15 cellular contexts compared by ENCODE assay signal in the genomic region with DNA sequence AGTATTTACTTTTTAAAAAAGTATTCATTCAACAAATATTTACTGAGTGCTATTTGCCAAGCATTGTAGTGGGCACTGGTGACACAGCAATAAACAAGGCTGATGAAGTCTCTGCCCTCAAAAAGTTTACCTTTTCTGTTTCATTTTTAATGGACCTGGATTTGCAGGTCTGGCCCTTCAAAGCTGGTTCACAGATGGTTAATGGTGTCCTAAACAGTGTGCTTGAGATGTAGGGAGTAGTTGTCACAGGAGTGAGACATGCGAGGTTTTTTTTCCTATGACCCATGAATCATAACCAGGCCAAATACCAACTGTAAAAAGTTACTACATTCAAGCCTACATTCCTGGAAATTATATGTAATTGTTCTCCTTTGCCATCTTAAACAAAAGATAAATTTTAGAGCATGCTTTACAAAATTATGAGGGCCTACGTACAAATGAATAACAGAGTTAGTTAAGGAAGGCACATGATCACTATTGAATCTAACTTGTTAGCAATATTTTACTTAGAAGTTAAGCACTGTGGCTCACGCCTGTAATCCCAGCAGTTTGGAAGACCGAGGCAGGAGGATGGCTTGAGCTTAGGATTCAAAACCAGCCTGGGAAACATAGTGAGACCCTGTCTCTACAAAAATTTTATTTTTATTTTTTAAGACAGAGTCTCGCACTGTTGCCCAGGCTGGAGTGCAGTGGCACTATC.
DNase-seq lines count a peak whose midpoint lies in the region; ATAC-seq and TF ChIP-seq lines count a peak whose summit lies in the region.
"Had no signal": no experiment of that assay in that cellular context is flagged by ENCODE, and none has a peak within 500 bp of the region (broad histone marks: within the 10 kb centered on the region; RNA-seq: fewer than 3 reads in every experiment).

No MANE protein-coding gene starts in this region.

- H3F3A ChIP-seq in GM23338 (replicated peaks; ENCODE audit: low read depth) = no peaks in the 10 kb centered on the region

- no peaks in the 10 kb centered on the region for H3K36me3 ChIP-seq in GM23338 (ENCODE audit: insufficient read depth)
- H3K36me3 ChIP-seq: BE2C had no signal

- no peaks in the 10 kb centered on the region for H3K9me2 ChIP-seq in GM23338 (ENCODE audit: insufficient read depth)

- no peaks in the 10 kb centered on the region for H4K20me1 ChIP-seq in GM23338 (replicated peaks; ENCODE audit: insufficient read depth)

- no peaks in the 10 kb centered on the region for H3K4me1 Mint-ChIP-seq in GM23338
- H3K4me1 Mint-ChIP-seq: neural progenitor cell had no signal

- H2AFZ ChIP-seq in GM23338 = no peak overlapping the region
- H2AFZ ChIP-seq: neural progenitor cell had no signal

- TF ChIP-seq CTCF in 22Rv1 (IDR thresholded peaks at IDR 0.05) (no peak), GM23338 (conservative IDR thresholded peaks at IDR 0.05; ENCODE audit: low read depth in 2 of 2) (no peak)

- no peak overlapping the region for H3K4me3 ChIP-seq in GM23338
- H3K4me3 ChIP-seq: neural progenitor cell had no signal

- no peaks in the 10 kb centered on the region for H3K4me1 ChIP-seq in GM23338 (ENCODE audit: insufficient read depth)
- H3K4me1 ChIP-seq: BE2C, neural progenitor cell had no signal

- no peak overlapping the region for H3K4me2 ChIP-seq in GM23338
- H3K4me2 ChIP-seq: neural progenitor cell had no signal

- H3K79me2 ChIP-seq in GM23338 (replicated peaks; ENCODE audit: insufficient read depth) = no peaks in the 10 kb centered on the region

- ATAC-seq in GM23338 (no peak), GM18870 (IDR thresholded peaks at IDR 0.05; ENCODE audit: unreplicated experiment) (no peak), GM18861 (IDR thresholded peaks at IDR 0.05; ENCODE audit: unreplicated experiment) (no peak)
- ATAC-seq: HCT116 had no signal

- H3K9me3 Mint-ChIP-seq in GM23338 = peaks cover 7% of the 10 kb centered on the region; the same call in 2 of the 3 replicates

- DNase-seq in GM23338 (ENCODE audit: low spot score) (no peak), amniotic epithelial cell (ENCODE audit: low read depth) (peak; percentile 73), hepatic stellate cell (ENCODE audit: low spot score) (peak; percentile 47), midbrain (lab: John Stamatoyannopoulos, UW) (no peak), NCI-H146 treated with DMSO at 0.1 percent for 48 hours (lab: John Stamatoyannopoulos, UW; ENCODE audit: unreplicated experiment) (no peak)
- DNase-seq: activated CD4-positive, alpha-beta T cell treated with anti-CD3 and anti-CD28 coated beads, Interleukin-2, amount 50 U/mL, for 4 hours; activated naive CD4-positive, alpha-beta T cell treated with anti-CD3 and anti-CD28 coated beads, Interleukin-2, amount 50 U/mL, for 16 hours; BE2C; NCI-H748 treated with DMSO at 0.1 percent for 48 hours; stimulated activated naive CD4-positive, alpha-beta T cell had no signal

- H3K36me3 Mint-ChIP-seq in GM23338 (ENCODE audit: low read depth) = peaks cover 11% of the 10 kb centered on the region; the same call in 2 of the 3 replicates

- H3K27ac Mint-ChIP-seq in GM23338 = peak overlapping the region; percentile 92
- H3K27ac Mint-ChIP-seq: neural progenitor cell had no signal

- no peaks in the 10 kb centered on the region for H3K27me3 ChIP-seq in GM23338 (ENCODE audit: insufficient read depth)
- H3K27me3 ChIP-seq: BE2C, neural progenitor cell had no signal

- H3K4me3 Mint-ChIP-seq in GM23338 = no peak overlapping the region
- H3K4me3 Mint-ChIP-seq: neural progenitor cell had no signal

- H3K27ac ChIP-seq in 22Rv1 = peak overlapping the region; percentile 45
- H3K27ac ChIP-seq in GM23338 (ENCODE audit: low read depth) = no peak overlapping the region
- H3K27ac ChIP-seq: neural progenitor cell had no signal

- H3K27me3 Mint-ChIP-seq in GM23338 (ENCODE audit: insufficient read depth, low read depth, poor library complexity) = no peaks in the 10 kb centered on the region

TF ChIP-seq in GM23338, 12 proteins besides CTCF, POLR2A, EP300 and RAD21:
- TF ChIP-seq NANOG (IDR thresholded peaks at IDR 0.05; ENCODE audit: borderline replicate concordance) (no peak), EZH2 (IDR thresholded peaks at IDR 0.05; ENCODE audit: low read depth, unreplicated experiment) (no peak), POLR2AphosphoS5 (IDR thresholded peaks at IDR 0.05; ENCODE audit: low read depth) (no peak), ZNF331 (CRISPR knock-in tag; IDR thresholded peaks at IDR 0.05; ENCODE audit: low read depth) (no peak), ZNF114 (CRISPR knock-in tag; IDR thresholded peaks at IDR 0.05) (no peak), EZH2phosphoT487 (IDR thresholded peaks at IDR 0.05; ENCODE audit: unreplicated experiment) (no peak), CREB1 (CRISPR knock-in tag; IDR thresholded peaks at IDR 0.05; ENCODE audit: low read depth) (no peak), STAT1 (IDR thresholded peaks at IDR 0.05; ENCODE audit: unreplicated experiment) (no peak)
- TF ChIP-seq, protein P1, sequence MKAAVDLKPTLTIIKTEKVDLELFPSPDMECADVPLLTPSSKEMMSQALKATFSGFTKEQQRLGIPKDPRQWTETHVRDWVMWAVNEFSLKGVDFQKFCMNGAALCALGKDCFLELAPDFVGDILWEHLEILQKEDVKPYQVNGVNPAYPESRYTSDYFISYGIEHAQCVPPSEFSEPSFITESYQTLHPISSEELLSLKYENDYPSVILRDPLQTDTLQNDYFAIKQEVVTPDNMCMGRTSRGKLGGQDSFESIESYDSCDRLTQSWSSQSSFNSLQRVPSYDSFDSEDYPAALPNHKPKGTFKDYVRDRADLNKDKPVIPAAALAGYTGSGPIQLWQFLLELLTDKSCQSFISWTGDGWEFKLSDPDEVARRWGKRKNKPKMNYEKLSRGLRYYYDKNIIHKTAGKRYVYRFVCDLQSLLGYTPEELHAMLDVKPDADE (IDR thresholded peaks at IDR 0.05) = no peak

Comparison
In these comparisons a context has a peak if more than half of its experiments do, and no peak if none do; other contexts are left out.
1. DNase-seq: peak in amniotic epithelial cell (single experiment) and hepatic stellate cell (single experiment); none in GM23338 (single experiment), midbrain (single experiment) and NCI-H146 treated with DMSO at 0.1 percent for 48 hours (single experiment).